Comparison of ENCODE assay signal across 9 cellular contexts in genomic region chr6:10316327-10316726, GRCh38.
DNase-seq lines count a peak whose midpoint lies in the region; ATAC-seq, FAIRE-seq and TF ChIP-seq lines count a peak whose summit lies in the region.
"Had no signal": no experiment of that assay in that cellular context is flagged by ENCODE, and none has a peak within 500 bp of the region (broad histone marks: within the 10 kb centered on the region; RNA-seq: fewer than 3 reads in every experiment).

No MANE protein-coding gene starts in this region.

- H3K9me3 ChIP-seq in astrocyte (ENCODE audit: insufficient read depth, low read depth, low read length) (no peaks in the 10 kb centered on the region), T-helper 17 cell (ENCODE audit: control insufficient read depth, low read length, poor library complexity, severe bottlenecking) (no peaks in the 10 kb centered on the region)

- H4K20me1 ChIP-seq in astrocyte (ENCODE audit: insufficient read depth, low read length), result no peaks in the 10 kb centered on the region

- FAIRE-seq in HTR-8/SVneo (lab: Jason Lieb, UNC) (peak; percentile 86), astrocyte (lab: Jason Lieb, UNC) (no peak), GM19239 (lab: Jason Lieb, UNC) (no peak)

- TF ChIP-seq CTCF in astrocyte (IDR thresholded peaks at IDR 0.05; ENCODE audit: insufficient read depth, low read depth, low read length), result no peak
- TF ChIP-seq CTCF in type B pancreatic cell (conservative IDR thresholded peaks at IDR 0.05), result no peak

- peak overlapping the region; percentile 50 for H3K27ac ChIP-seq in astrocyte (ENCODE audit: low read depth, low read length)
- H3K27ac ChIP-seq: VCaP had no signal

- no peaks in the 10 kb centered on the region for H3K36me3 ChIP-seq in astrocyte (ENCODE audit: insufficient read depth, low read length)

- H3K4me2 ChIP-seq in astrocyte (ENCODE audit: low read length), result peak overlapping the region; percentile 79

- H3K9me3 Mint-ChIP-seq in astrocyte (ENCODE audit: unreplicated experiment) (no peaks in the 10 kb centered on the region), type B pancreatic cell (peaks cover 6% of the 10 kb centered on the region)

- H3K4me1 ChIP-seq in astrocyte (ENCODE audit: insufficient read depth, low read length), result peaks cover 9% of the 10 kb centered on the region

- peak overlapping the region; percentile 50 for H2AFZ ChIP-seq in astrocyte (ENCODE audit: low read depth, low read length)

- DNase-seq in HTR-8/SVneo (ENCODE audit: insufficient read length, low spot score) (peak; percentile 85), astrocyte (ENCODE audit: low read depth) (peak; percentile 95), hypothalamus (lab: John Stamatoyannopoulos, UW) (peak in 47 of 51 donors; percentile 3 to 80 (median 43)), type B pancreatic cell (ENCODE audit: extremely low spot score, unreplicated experiment) (no peak), T-helper 17 cell (no peak), GM19239 (ENCODE audit: insufficient read length, low spot score) (no peak)

- no peak overlapping the region for H3K27ac Mint-ChIP-seq in astrocyte (ENCODE audit: unreplicated experiment)
- H3K27ac Mint-ChIP-seq in type B pancreatic cell, result peak overlapping the region; percentile 96
- no peak overlapping the region for H3K27ac Mint-ChIP-seq in T-helper 17 cell

- H3K9ac ChIP-seq in astrocyte (ENCODE audit: low read length), result peak overlapping the region; percentile 53

- H3K4me1 Mint-ChIP-seq in astrocyte (ENCODE audit: low read depth, unreplicated experiment), result peaks cover 13% of the 10 kb centered on the region
- peaks cover 51% of the 10 kb centered on the region for H3K4me1 Mint-ChIP-seq in type B pancreatic cell (ENCODE audit: unreplicated experiment)
- H3K4me1 Mint-ChIP-seq in T-helper 17 cell, result no peaks in the 10 kb centered on the region

- H3K27me3 Mint-ChIP-seq in astrocyte (ENCODE audit: low read depth, unreplicated experiment) (peaks cover 2% of the 10 kb centered on the region), type B pancreatic cell (peaks cover 11% of the 10 kb centered on the region), T-helper 17 cell (peaks cover 12% of the 10 kb centered on the region)

- no peaks in the 10 kb centered on the region for H3K79me2 ChIP-seq in astrocyte (ENCODE audit: insufficient read depth, low read length)

- H3K4me3 ChIP-seq in astrocyte (ENCODE audit: insufficient read depth, low read depth, low read length), result no peak overlapping the region

- no peaks in the 10 kb centered on the region for H3K27me3 ChIP-seq in astrocyte (ENCODE audit: insufficient read depth, low read length)

- no peak overlapping the region for H3K4me3 Mint-ChIP-seq in astrocyte (ENCODE audit: unreplicated experiment)
- peak overlapping the region; percentile 73 for H3K4me3 Mint-ChIP-seq in type B pancreatic cell
- H3K4me3 Mint-ChIP-seq in T-helper 17 cell, result no peak overlapping the region

- no peak for ATAC-seq in HG03521 (IDR thresholded peaks at IDR 0.05; ENCODE audit: unreplicated experiment)
- ATAC-seq in T-helper 17 cell, result no peak
- ATAC-seq: left colon had no signal

- no peaks in the 10 kb centered on the region for H3K36me3 Mint-ChIP-seq in astrocyte (ENCODE audit: low read depth, unreplicated experiment)
- H3K36me3 Mint-ChIP-seq in type B pancreatic cell, result no peaks in the 10 kb centered on the region
- H3K36me3 Mint-ChIP-seq in T-helper 17 cell (ENCODE audit: low read depth), result no peaks in the 10 kb centered on the region

Comparison
In these comparisons a context has a peak if more than half of its experiments do, and no peak if none do; other contexts are left out.
1. DNase-seq: peak in HTR-8/SVneo (single experiment), astrocyte (single experiment) and hypothalamus (47 of 51); none in type B pancreatic cell (single experiment), T-helper 17 cell (0 of 3) and GM19239 (single experiment).